Comparison of ENCODE assay signal across 1 cellular context in the genomic region with DNA sequence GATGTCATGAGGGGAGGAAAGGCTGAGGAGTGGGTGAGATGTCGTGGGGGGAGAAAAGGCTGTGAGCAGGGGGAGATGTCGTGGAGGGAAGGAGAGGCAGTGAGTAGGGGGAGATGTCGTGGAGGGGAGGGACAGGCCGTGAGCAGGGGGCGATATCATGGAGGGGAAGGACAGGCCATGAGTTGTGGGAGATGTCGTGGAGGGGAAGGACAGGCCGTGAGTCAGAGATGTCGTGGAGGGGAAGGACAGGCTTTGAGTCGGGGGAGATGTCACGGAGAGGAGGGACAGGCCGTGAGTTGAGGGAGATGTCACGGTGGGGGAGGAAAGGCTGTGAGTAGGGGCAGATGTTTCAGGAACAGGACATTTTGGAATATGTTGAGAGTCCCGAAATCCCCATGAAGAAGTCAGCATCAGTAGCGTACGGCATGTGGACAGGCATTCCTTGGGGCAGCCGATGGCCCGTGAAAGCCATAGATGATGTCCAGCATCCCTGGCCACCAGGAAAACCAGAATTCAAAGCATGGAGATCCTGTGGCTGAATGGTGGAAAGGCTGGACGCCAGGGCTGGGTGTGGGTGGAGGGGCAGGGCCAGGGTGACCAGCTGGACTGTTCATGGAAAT.
A peak's percentile ranks its signal among the peaks of the same experiment; 100 is the strongest.
TF ChIP-seq lines count a peak whose summit lies in the region.

No MANE protein-coding gene starts in this region.

TF ChIP-seq in K562, 482 proteins besides CTCF, POLR2A, EP300 and RAD21:
- TF ChIP-seq MCM7 (IDR thresholded peaks at IDR 0.05) (0 out of 4 replicates have a peak, but pooled peaks of 1 of the 2 experiments have one; percentile 84), ZBED1 (IDR thresholded peaks at IDR 0.05) (peak; percentile 99), ZBTB7A (IDR thresholded peaks at IDR 0.05; ENCODE audit: borderline replicate concordance, control insufficient read depth, low read depth, low read length) (peak; percentile 75; the same call in 1 of the 2 replicates), CREB1 (IDR thresholded peaks at IDR 0.05) (no peak), CREB1 (CRISPR knock-in tag; IDR thresholded peaks at IDR 0.05) (no peak), ZBTB26 (CRISPR knock-in tag; IDR thresholded peaks at IDR 0.05) (peak; percentile 79; the same call in 1 of the 2 replicates), E2F6 (IDR thresholded peaks at IDR 0.05; ENCODE audit: borderline replicate concordance in 1 of 2, extremely low read depth in 1 of 2, insufficient read depth in 1 of 2, insufficient read length in 1 of 2, low read depth in 1 of 2, low read length in 1 of 2, poor library complexity in 1 of 2, severe bottlenecking in 1 of 2) (no peak), TBP (optimal IDR thresholded peaks at IDR 0.05; ENCODE audit: low read depth, low read length) (no peak), JUND (IDR thresholded peaks at IDR 0.05; ENCODE audit: borderline replicate concordance, low read depth, low read length) (peak; percentile 37; the same call in 1 of the 2 replicates), JUND (tag; IDR thresholded peaks at IDR 0.05; ENCODE audit: borderline replicate concordance, low read depth, low read length) (no peak), STAT5A (IDR thresholded peaks at IDR 0.05; ENCODE audit: borderline replicate concordance, low read length) (no peak), TAL1 (IDR thresholded peaks at IDR 0.05) (no peak), KDM5B (IDR thresholded peaks at IDR 0.05; ENCODE audit: insufficient replicate concordance, low read depth, low read length) (no peak), TCF7L2 (IDR thresholded peaks at IDR 0.05; ENCODE audit: low read depth, low read length) (no peak), MCM3 (IDR thresholded peaks at IDR 0.05) (peak; percentile 71; the same call in 1 of the 2 replicates), OTX1 (CRISPR knock-in tag; IDR thresholded peaks at IDR 0.05) (peak; percentile 76; the same call in 1 of the 2 replicates), KLF1 (tag; IDR thresholded peaks at IDR 0.05) (no peak), KLF13 (tag; IDR thresholded peaks at IDR 0.05; ENCODE audit: borderline replicate concordance, low read depth) (no peak), CHAMP1 (IDR thresholded peaks at IDR 0.05) (no peak), MBD2 (IDR thresholded peaks at IDR 0.05; ENCODE audit: borderline replicate concordance, low read depth) (no peak), ZNF740 (CRISPR knock-in tag; IDR thresholded peaks at IDR 0.05) (peak; percentile 46; the same call in 1 of the 2 replicates), ZNF740 (tag; IDR thresholded peaks at IDR 0.05) (no peak), ZFP1 (CRISPR knock-in tag; IDR thresholded peaks at IDR 0.05) (no peak)
